Comparison of ENCODE assay signal across 24 cellular contexts in genomic region chr3:47536221-47536891, GRCh38. TPM values are rescaled to one million over a fixed set of nuclear protein-coding genes. Genes with fewer than 3 reads are reported as not detected.
DNase-seq lines count a peak whose midpoint lies in the region; ATAC-seq and TF ChIP-seq lines count a peak whose summit lies in the region.
"Had no signal": no experiment of that assay in that cellular context is flagged by ENCODE, and none has a peak within 500 bp of the region (broad histone marks: within the 10 kb centered on the region; RNA-seq: fewer than 3 reads in every experiment).

No MANE protein-coding gene starts in this region.

- H3K4me1 ChIP-seq in endodermal cell (ENCODE audit: control insufficient read depth, insufficient read depth, low read length), result no peaks in the 10 kb centered on the region
- H3K4me1 ChIP-seq in osteoblast (ENCODE audit: insufficient read depth, low read length), result no peaks in the 10 kb centered on the region
- H3K4me1 ChIP-seq in psoas muscle, result no peaks in the 10 kb centered on the region
- H3K4me1 ChIP-seq: BE2C, body of pancreas, stomach, upper lobe of left lung had no signal

- no peak overlapping the region for H3K9ac ChIP-seq in SK-N-MC (ENCODE audit: insufficient read length)
- no peak overlapping the region for H3K9ac ChIP-seq in endodermal cell (ENCODE audit: extremely low read depth, low read length, poor library complexity, severe bottlenecking)

- no peaks in the 10 kb centered on the region for H3K79me2 ChIP-seq in osteoblast (ENCODE audit: insufficient read depth, low read length)

- no peak overlapping the region for H3K4me3 Mint-ChIP-seq in endodermal cell
- H3K4me3 Mint-ChIP-seq: activated naive CD8-positive, alpha-beta T cell; activated T-helper 17 cell treated with anti-CD3 and anti-CD28 coated beads, Interleukin-2, amount 50 U/mL, for 72 hours; naive B cell; T-cell had no signal

- H3K4me1 Mint-ChIP-seq in endodermal cell, result no peaks in the 10 kb centered on the region
- H3K4me1 Mint-ChIP-seq: activated T-helper 17 cell treated with anti-CD3 and anti-CD28 coated beads, Interleukin-2, amount 50 U/mL, for 72 hours; T-cell had no signal

- TF ChIP-seq CTCF in endodermal cell (conservative IDR thresholded peaks at IDR 0.05) (no peak), osteoblast (IDR thresholded peaks at IDR 0.05; ENCODE audit: extremely low read depth, low read depth, low read length) (no peak), omental fat pad (IDR thresholded peaks at IDR 0.05) (no peak), psoas muscle (IDR thresholded peaks at IDR 0.05) (no peak)

- H3K36me3 ChIP-seq in SK-N-MC (ENCODE audit: insufficient read depth, low read length) (no peaks in the 10 kb centered on the region), endodermal cell (ENCODE audit: control insufficient read depth, insufficient read depth, low read length) (no peaks in the 10 kb centered on the region), osteoblast (ENCODE audit: insufficient read depth, low read length) (no peaks in the 10 kb centered on the region), MG63 (no peaks in the 10 kb centered on the region), psoas muscle (ENCODE audit: insufficient read depth in 1 of 2, low read depth in 1 of 2) (no peaks in the 10 kb centered on the region)
- H3K36me3 ChIP-seq: BE2C, stomach, upper lobe of left lung had no signal

- H2AFZ ChIP-seq in osteoblast (ENCODE audit: low read length), result no peak overlapping the region

- H3K9me3 Mint-ChIP-seq in endodermal cell, result peaks cover 19% of the 10 kb centered on the region
- H3K9me3 Mint-ChIP-seq: activated T-helper 17 cell treated with anti-CD3 and anti-CD28 coated beads, Interleukin-2, amount 50 U/mL, for 72 hours; T-cell had no signal

- H3K27me3 ChIP-seq in endodermal cell (ENCODE audit: control insufficient read depth, insufficient read depth, low read length, poor library complexity, severe bottlenecking) (no peaks in the 10 kb centered on the region), osteoblast (ENCODE audit: insufficient read depth, low read length) (no peaks in the 10 kb centered on the region), MG63 (no peaks in the 10 kb centered on the region), psoas muscle (ENCODE audit: insufficient read depth in 3 of 3, low read length in 2 of 3) (no peaks in the 10 kb centered on the region)
- H3K27me3 ChIP-seq: BE2C, body of pancreas, stomach, upper lobe of left lung had no signal

- intact Hi-C loops in psoas muscle (cut with DNase I), result no loop called here

- DNase-seq in Ammon's horn (ENCODE audit: low spot score), result peak; percentile 83
- no peak for DNase-seq in SK-N-MC (ENCODE audit: low read depth, low spot score)
- no peak for DNase-seq in endodermal cell
- peak; percentile 58 for DNase-seq in osteoblast (ENCODE audit: insufficient read length, low spot score, missing footprints)
- DNase-seq in SIG-M5 treated with dmso at 0.1 percent for 504 hours (lab: John Stamatoyannopoulos, UW; ENCODE audit: unreplicated experiment), result no peak
- no peak for DNase-seq in omental fat pad (ENCODE audit: low spot score)
- DNase-seq in MG63, result no peak
- no peak for DNase-seq in psoas muscle
- DNase-seq: activated CD4-positive, alpha-beta T cell treated with anti-CD3 and anti-CD28 coated beads for 4 hours; BE2C; body of pancreas; GOT3; naive B cell; NCI-H187; NCI-H748 treated with DMSO at 0.1 percent for 48 hours; PC-3; SHP77; stimulated activated CD4-positive, alpha-beta T cell treated with anti-CD3 and anti-CD28 coated beads, Interleukin-4, amount 100 ng/mL, for 24 hours; stomach; T-cell had no signal

- no peaks in the 10 kb centered on the region for H4K20me1 ChIP-seq in osteoblast (ENCODE audit: insufficient read depth, low read length)

- H3K4me3 ChIP-seq in SK-N-MC (no peak overlapping the region), endodermal cell (ENCODE audit: low read length) (no peak overlapping the region), osteoblast (ENCODE audit: insufficient read depth, low read length) (no peak overlapping the region), MG63 (no peak overlapping the region), psoas muscle (no peak overlapping the region)
- H3K4me3 ChIP-seq: body of pancreas, lung, stomach, upper lobe of left lung had no signal

- peaks cover 6% of the 10 kb centered on the region for H3K27me3 Mint-ChIP-seq in endodermal cell (ENCODE audit: insufficient read depth)

- no peak for ATAC-seq in omental fat pad (ENCODE audit: low FRiP score)
- ATAC-seq in psoas muscle, result no peak
- ATAC-seq: activated T-helper 17 cell treated with anti-CD3 and anti-CD28 coated beads, Interleukin-2, amount 50 U/mL, for 72 hours; body of pancreas; PC-3; T-cell had no signal

- no peak overlapping the region for H3K4me2 ChIP-seq in osteoblast (ENCODE audit: insufficient read depth, low read length)

- no peaks in the 10 kb centered on the region for H3K9me3 ChIP-seq in SK-N-MC (ENCODE audit: low read depth, low read length)
- H3K9me3 ChIP-seq in endodermal cell (ENCODE audit: control insufficient read depth, low read length), result no peaks in the 10 kb centered on the region
- no peaks in the 10 kb centered on the region for H3K9me3 ChIP-seq in osteoblast (ENCODE audit: low read depth, low read length)
- no peaks in the 10 kb centered on the region for H3K9me3 ChIP-seq in MG63
- H3K9me3 ChIP-seq in psoas muscle, result no peaks in the 10 kb centered on the region
- H3K9me3 ChIP-seq: BE2C, body of pancreas, stomach, upper lobe of left lung had no signal

- no peaks in the 10 kb centered on the region for H3K36me3 Mint-ChIP-seq in endodermal cell (ENCODE audit: low read depth)
- H3K36me3 Mint-ChIP-seq: activated naive CD8-positive, alpha-beta T cell; T-cell had no signal

- no peak overlapping the region for H3K27ac Mint-ChIP-seq in endodermal cell
- H3K27ac Mint-ChIP-seq: activated naive CD8-positive, alpha-beta T cell; activated T-helper 17 cell treated with anti-CD3 and anti-CD28 coated beads, Interleukin-2, amount 50 U/mL, for 72 hours; naive B cell; T-cell had no signal

- peak overlapping the region; percentile 78 for H3K27ac ChIP-seq in SK-N-MC
- peak overlapping the region; percentile 16 for H3K27ac ChIP-seq in endodermal cell (ENCODE audit: low read depth, low read length)
- no peak overlapping the region for H3K27ac ChIP-seq in osteoblast (ENCODE audit: low read depth, low read length)
- H3K27ac ChIP-seq in psoas muscle, result no peak overlapping the region
- H3K27ac ChIP-seq: body of pancreas, stomach, upper lobe of left lung had no signal

- WGBS in endodermal cell (ENCODE audit: insufficient coverage in 1 of 2, insufficient read length in 1 of 2), 2 experiments, result 92 to 93% methylated on average over 13 to 19 of the region's 19 CpGs
- WGBS in psoas muscle, 3 donors, result 49 to 61% (median 56%) methylated on average over 19 of the region's 19 CpGs

RNA-seq across cellular contexts. Expression of gene ELP6, which starts 22.8 kb away (rescaled TPM):
- total RNA-seq in endodermal cell (10 to 100 TPM; 43.8 to 56.8 TPM), osteoblast (23.5 and 27.4 TPM in 2 replicates), omental fat pad (10 to 100 TPM; 14.8 to 31.2 (median 23.8) TPM), psoas muscle (10 to 100 TPM; 17.7 to 21.2 (median 19.3) TPM)
- polyA plus RNA-seq in endodermal cell (2013, experiment 1 of 2), result 40.9 TPM
- 41.7 TPM for polyA plus RNA-seq in endodermal cell (2013, experiment 2 of 2)
- total RNA-seq in MG63 (2014; rRNA removed; shearing (Covaris generic); ENCODE audit: low replicate concordance), result 20.6 and 33.2 TPM in 2 replicates
- 10 to 100 TPM; 24.3 to 50.9 (median 39.6) TPM for polyA plus RNA-seq in psoas muscle

RNA-seq across cellular contexts. Expression of gene CSPG5, which starts 42.3 kb away (rescaled TPM):
- total RNA-seq in endodermal cell (under 1 TPM; 0.53 to 0.70 TPM), osteoblast (under 0.01 and 0.29 TPM in 2 replicates), omental fat pad (1 to 10 TPM in 3 of 4 donors, under 1 TPM in 1; 0.47 to 4.7 (median 1.2) TPM), psoas muscle (1 to 10 TPM in 1 of 4 donors, under 1 TPM in 3; 0.18 to 1.1 (median 0.35) TPM)
- 11.2 TPM for polyA plus RNA-seq in endodermal cell (2013, experiment 1 of 2)
- polyA plus RNA-seq in endodermal cell (2013, experiment 2 of 2), result 7.8 TPM
- 0.96 and 1.8 TPM in 2 replicates for total RNA-seq in MG63 (2014; rRNA removed; shearing (Covaris generic); ENCODE audit: low replicate concordance)
- polyA plus RNA-seq in psoas muscle, result under 1 TPM in 2 of 3 donors, not detected in 1; 0.21 to 0.25 TPM

Comparison
In these comparisons a context has a peak if more than half of its experiments do, and no peak if none do; other contexts are left out.
1. DNase-seq: peak in Ammon's horn (single experiment) and osteoblast (single experiment); none in SK-N-MC (single experiment), endodermal cell (single experiment), SIG-M5 treated with dmso at 0.1 percent for 504 hours (single experiment), omental fat pad (single experiment), MG63 (single experiment) and psoas muscle (0 of 2).
2. H3K27ac ChIP-seq: peak in SK-N-MC (single experiment) and endodermal cell (single experiment); none in osteoblast (single experiment) and psoas muscle (single experiment).